12 cellular contexts compared by ENCODE assay signal in the genomic region with DNA sequence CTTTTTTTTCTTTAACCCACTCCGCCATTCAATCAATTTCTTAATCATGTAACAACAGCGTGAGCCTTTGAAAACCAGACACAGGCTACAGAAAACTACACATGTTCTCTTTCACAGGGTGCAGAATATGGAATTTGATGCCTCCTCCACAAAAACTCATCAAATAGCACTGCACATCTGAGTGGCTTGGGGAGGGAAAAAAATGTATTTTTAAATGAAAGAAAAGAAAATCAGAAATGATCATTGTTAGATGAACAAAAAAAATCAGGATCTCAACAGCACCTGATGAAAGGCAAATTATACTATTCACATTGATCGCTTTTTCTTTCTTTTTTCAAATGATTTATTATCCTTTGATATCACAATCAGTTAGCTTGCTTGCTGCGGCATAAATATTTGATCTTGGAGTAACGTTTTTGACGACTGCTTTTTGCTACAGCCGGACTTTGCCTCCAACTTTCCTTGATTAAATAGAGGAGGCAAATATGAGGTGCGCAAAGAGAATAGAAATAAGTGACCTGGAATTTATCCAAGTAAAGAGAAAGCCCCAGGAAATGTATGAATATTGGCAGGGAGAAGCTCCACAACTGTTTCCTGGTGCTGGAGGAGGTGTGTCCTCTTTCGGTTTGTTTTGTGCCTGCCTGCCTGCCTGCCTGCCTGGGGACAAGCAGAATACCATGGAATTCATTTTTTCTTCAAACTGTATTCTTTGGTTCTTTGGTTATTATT.
DNase-seq lines count a peak whose midpoint lies in the region; ATAC-seq and TF ChIP-seq lines count a peak whose summit lies in the region.
"Had no signal": no experiment of that assay in that cellular context is flagged by ENCODE, and none has a peak within 500 bp of the region (broad histone marks: within the 10 kb centered on the region; RNA-seq: fewer than 3 reads in every experiment).

No MANE protein-coding gene starts in this region.

- TF ChIP-seq CTCF in PC-9 (conservative IDR thresholded peaks at IDR 0.05) = no peak
- no peak for TF ChIP-seq CTCF in fibroblast of the aortic adventitia (IDR thresholded peaks at IDR 0.05; ENCODE audit: insufficient read depth, low read length)

- in situ Hi-C loops in GM23248 (cut with MboI) = no loop called here

- H3K79me2 ChIP-seq in GM23248 (ENCODE audit: insufficient read depth) = no peaks in the 10 kb centered on the region
- H3K79me2 ChIP-seq in PC-9 (ENCODE audit: low read depth) = no peaks in the 10 kb centered on the region

- no peaks in the 10 kb centered on the region; the same call in 1 of the 2 replicates for H3K27me3 ChIP-seq in GM23248 (replicated peaks; ENCODE audit: insufficient read depth)
- H3K27me3 ChIP-seq in PC-9 (ENCODE audit: insufficient read depth, low read depth) = peaks cover 5% of the 10 kb centered on the region; the same call in 1 of the 2 replicates
- no peaks in the 10 kb centered on the region for H3K27me3 ChIP-seq in skeletal muscle satellite cell (ENCODE audit: control insufficient read depth, insufficient read depth, low read length)

- H3K36me3 ChIP-seq in GM23248 (ENCODE audit: low read depth) = no peaks in the 10 kb centered on the region
- H3K36me3 ChIP-seq in PC-9 (ENCODE audit: low read depth) = no peaks in the 10 kb centered on the region
- no peaks in the 10 kb centered on the region for H3K36me3 ChIP-seq in skeletal muscle satellite cell (ENCODE audit: insufficient read depth, low read length)

- BruUV-seq in PC-9 (replicated peaks; lab: Mats Ljungman, UMichigan) = no TSS peak

- H3K9me3 ChIP-seq in GM23248 (ENCODE audit: low read depth) (no peaks in the 10 kb centered on the region), PC-9 (ENCODE audit: insufficient read depth, low read depth) (no peaks in the 10 kb centered on the region), skeletal muscle satellite cell (replicated peaks; ENCODE audit: low read length) (no peaks in the 10 kb centered on the region)

- no peaks in the 10 kb centered on the region for H4K20me1 ChIP-seq in GM23248 (ENCODE audit: insufficient read depth)
- H4K20me1 ChIP-seq in PC-9 (ENCODE audit: insufficient read depth) = no peaks in the 10 kb centered on the region

- H3K27ac ChIP-seq in GM23248 (no peak overlapping the region), PC-9 (no peak overlapping the region)

- H3K4me2 ChIP-seq in GM23248 (ENCODE audit: unreplicated experiment) = peak overlapping the region; percentile 93
- H3K4me2 ChIP-seq in PC-9 = peak overlapping the region; percentile 23; the same call in 1 of the 2 replicates
- peak overlapping the region; percentile 76 for H3K4me2 ChIP-seq in skeletal muscle satellite cell (ENCODE audit: low read length)

- intact Hi-C loops in PC-9 (cut with micrococcal nuclease; ENCODE audit: unreplicated experiment) = no loop called here

- ATAC-seq in HG02852 (IDR thresholded peaks at IDR 0.05; ENCODE audit: unreplicated experiment) = no peak

- H3K4me1 ChIP-seq in GM23248 (ENCODE audit: insufficient read depth) (no peaks in the 10 kb centered on the region), PC-9 (replicated peaks; ENCODE audit: insufficient read depth) (no peaks in the 10 kb centered on the region), skeletal muscle satellite cell (ENCODE audit: control insufficient read depth, insufficient read depth, low read length) (no peaks in the 10 kb centered on the region)

- DNase-seq in GM23248 = peak; percentile 41
- peak in 1 of 2 experiments; percentile 8 for DNase-seq in PC-9
- no peak for DNase-seq in fibroblast of the aortic adventitia (ENCODE audit: low read depth)
- no peak for DNase-seq in SHP77 treated with DMSO at 0.1 percent for 48 hours (lab: John Stamatoyannopoulos, UW)
- DNase-seq in NCI-H187 (lab: John Stamatoyannopoulos, UW) = no peak
- DNase-seq in kidney glomerular epithelial cell (lab: John Stamatoyannopoulos, UW) = no peak
- DNase-seq: activated naive CD4-positive, alpha-beta T cell treated with anti-CD3 and anti-CD28 coated beads for 36 hours; erythroblast; naive B cell; NCI-H2171 had no signal

- no peaks in the 10 kb centered on the region for H3K9me2 ChIP-seq in GM23248 (ENCODE audit: insufficient read depth)
- H3K9me2 ChIP-seq in PC-9 (ENCODE audit: insufficient read depth) = no peaks in the 10 kb centered on the region

- CTCF ChIA-PET in PC-9 (lab: Charles Lee) = no interaction called here

- peak overlapping the region; percentile 41; the same call in 1 of the 2 replicates for H3K9ac ChIP-seq in GM23248
- H3K9ac ChIP-seq in skeletal muscle satellite cell (ENCODE audit: low read depth, low read length) = no peak overlapping the region

- POLR2A ChIA-PET in PC-9 (lab: Charles Lee; ENCODE audit: unreplicated experiment) = no interaction called here

- H2AFZ ChIP-seq in GM23248 (peak overlapping the region; percentile 83), PC-9 (no peak overlapping the region)

- WGBS in GM23248 (ENCODE audit: low coverage in 1 of 2, low lambda C conversion rate in 2 of 2, missing lambda C conversion rate in 2 of 2), 2 experiments = 17 to 18% methylated on average over 9 of the region's 9 CpGs

- H3K4me3 ChIP-seq in GM23248 (peak overlapping the region; percentile 74), PC-9 (no peak overlapping the region), fibroblast of the aortic adventitia (ENCODE audit: low read depth, low read length) (peak overlapping the region; percentile 50), skeletal muscle satellite cell (ENCODE audit: low read length) (peak overlapping the region; percentile 58)

- H3F3A ChIP-seq in GM23248 (ENCODE audit: insufficient read depth) (no peaks in the 10 kb centered on the region), PC-9 (ENCODE audit: insufficient read depth, low read depth) (no peaks in the 10 kb centered on the region)

Comparison
In these comparisons a context has a peak if more than half of its experiments do, and no peak if none do; other contexts are left out.
1. H3K4me2 ChIP-seq: peak in every context shown above with its lines; median percentile 93 in GM23248; 76 in skeletal muscle satellite cell; 23 in PC-9.